11 cellular contexts compared by ENCODE assay signal in the genomic region with DNA sequence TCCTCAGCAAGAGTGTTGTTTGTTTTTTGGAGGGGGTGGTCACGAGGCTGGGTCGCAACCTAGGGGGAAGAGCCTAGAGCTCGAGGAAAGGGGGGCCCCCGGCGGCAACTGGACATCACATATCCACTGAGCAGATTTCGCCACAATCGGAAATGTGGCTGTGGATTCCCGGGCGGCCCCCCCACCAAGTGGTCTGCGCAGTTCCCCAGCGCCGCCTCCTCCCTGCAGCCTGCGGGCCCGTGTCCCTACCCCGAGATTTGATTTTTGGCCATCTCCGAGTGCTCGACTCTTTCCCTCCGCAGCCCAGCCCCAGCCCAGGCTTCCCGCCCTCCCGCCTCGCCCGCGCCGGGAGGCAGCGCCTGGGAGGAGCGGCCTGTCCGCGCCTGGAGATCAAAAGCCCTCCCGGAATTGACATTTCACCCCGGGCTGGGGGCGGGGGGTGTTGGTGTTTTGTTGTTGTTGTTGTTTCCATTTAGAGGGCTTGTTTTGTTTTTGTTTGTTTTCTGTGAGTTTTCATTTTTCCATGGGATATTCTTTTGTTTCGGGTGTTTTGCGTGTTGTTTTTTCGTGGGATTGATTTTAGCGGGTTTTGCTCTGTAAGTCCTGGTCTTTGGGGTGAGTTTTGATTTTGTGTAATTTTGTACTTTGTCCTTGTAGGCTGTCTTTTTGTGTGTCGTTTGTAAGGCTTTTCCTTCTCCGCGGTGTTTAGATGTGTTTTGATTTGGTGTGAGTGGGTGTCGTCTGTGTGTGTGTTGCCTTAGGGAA. TPM values are rescaled to one million over a fixed set of nuclear protein-coding genes. Genes with fewer than 3 reads are reported as not detected.
A peak's percentile ranks its signal among the peaks of the same experiment; 100 is the strongest.
DNase-seq lines count a peak whose midpoint lies in the region; ATAC-seq, FAIRE-seq and TF ChIP-seq lines count a peak whose summit lies in the region.
"Had no signal": no experiment of that assay in that cellular context is flagged by ENCODE, and none has a peak within 500 bp of the region (broad histone marks: within the 10 kb centered on the region; RNA-seq: fewer than 3 reads in every experiment).

No MANE protein-coding gene starts in this region.

- H3K27ac ChIP-seq in Karpas-422 (ENCODE audit: low read length) (peak overlapping the region; percentile 92), GM12878 (ENCODE audit: control insufficient read depth, insufficient read depth) (peak overlapping the region; percentile 92), neural cell (ENCODE audit: low read length) (no peak overlapping the region), body of pancreas (no peak overlapping the region)

- SMC1A ChIA-PET in GM12878 (lab: Charles Lee; ENCODE audit: uncharacterized antibody, unreplicated experiment): interaction anchor here (0.8 to 3.9 kb wide), 15 partner anchors 12 to 306 kb away, joined by 3 to 31 read pairs (median 4); partner anchors contain the start of gene ZCCHC7

- in situ Hi-C loops in GM12878 (cut with MboI): no loop called here

- BruUV-seq in GM12878 (replicated peaks; lab: Mats Ljungman, UMichigan): no TSS peak

- H3K4me3 ChIP-seq in Karpas-422 (ENCODE audit: low read length): peak overlapping the region; percentile 83
- peak overlapping the region; percentile 96 for H3K4me3 ChIP-seq in GM12878
- H3K4me3 ChIP-seq in neural cell (ENCODE audit: low read length): no peak overlapping the region
- no peak overlapping the region for H3K4me3 ChIP-seq in body of pancreas

- H3K9ac ChIP-seq in Karpas-422 (ENCODE audit: low read length) (peak overlapping the region; percentile 92), GM12878 (ENCODE audit: control insufficient read depth, insufficient read depth, low read length) (peak overlapping the region; percentile 90), neural cell (ENCODE audit: low read length) (no peak overlapping the region)

- TF ChIP-seq RAD21 in GM12878 (IDR thresholded peaks at IDR 0.05; ENCODE audit: insufficient read depth, low read depth, low read length): no peak
- TF ChIP-seq RAD21 in neural cell (conservative IDR thresholded peaks at IDR 0.05): no peak

- H3K79me2 ChIP-seq in Karpas-422 (ENCODE audit: low read length) (peaks cover 38% of the 10 kb centered on the region), GM12878 (ENCODE audit: control insufficient read depth, insufficient read depth, low read length) (peaks cover 74% of the 10 kb centered on the region), neural cell (replicated peaks; ENCODE audit: insufficient read depth, low read length) (no peaks in the 10 kb centered on the region)

- no peak for TF ChIP-seq EP300 in GM12878 (IDR thresholded peaks at IDR 0.05; ENCODE audit: borderline replicate concordance in 1 of 2, control insufficient read depth in 1 of 2, low read depth in 2 of 2, low read length in 2 of 2)
- TF ChIP-seq EP300 in neural cell (conservative IDR thresholded peaks at IDR 0.05; ENCODE audit: poor library complexity, severe bottlenecking): no peak

- peaks cover 58% of the 10 kb centered on the region for H3K4me1 ChIP-seq in Karpas-422 (ENCODE audit: low read length)
- H3K4me1 ChIP-seq in GM12878 (ENCODE audit: control insufficient read depth, insufficient read depth, low read length): peaks cover 17% of the 10 kb centered on the region
- peaks cover 38% of the 10 kb centered on the region for H3K4me1 ChIP-seq in body of pancreas

- H3F3A ChIP-seq in neural cell (ENCODE audit: insufficient read depth, low read length, poor library complexity, severe bottlenecking): no peaks in the 10 kb centered on the region

- TF ChIP-seq POLR2A in GM12878 (IDR thresholded peaks at IDR 0.05; ENCODE audit: low read depth, low read length) (no peak), body of pancreas (IDR thresholded peaks at IDR 0.05) (no peak)

- intact Hi-C loops in GM12878 (cut with micrococcal nuclease; ENCODE audit: unreplicated experiment): loop anchor here (2.0 kb wide), 4 partner anchors 45 to 153 kb away; partner anchors contain the start of gene ZCCHC7
- intact Hi-C loops in body of pancreas (cut with DNase I): no loop called here

- H3K4me2 ChIP-seq in Karpas-422 (ENCODE audit: low read depth, low read length, poor library complexity, severe bottlenecking) (peak overlapping the region; percentile 97), GM12878 (ENCODE audit: control insufficient read depth, insufficient read depth) (peak overlapping the region; percentile 98), neural cell (ENCODE audit: low read length) (no peak overlapping the region)

- H4K20me1 ChIP-seq in Karpas-422 (ENCODE audit: insufficient read depth, low read depth, low read length) (peaks cover 11% of the 10 kb centered on the region; the same call in 1 of the 2 replicates), GM12878 (ENCODE audit: control insufficient read depth, insufficient read depth) (no peaks in the 10 kb centered on the region; the same call in 1 of the 2 replicates), neural cell (ENCODE audit: insufficient read depth) (no peaks in the 10 kb centered on the region)

- CTCF ChIA-PET in GM12878 (lab: Yijun Ruan, JAX): interaction anchor here (0.6 to 4.4 kb wide), 13 partner anchors 10 to 294 kb away, joined by 3 to 41 read pairs (median 4); no protein-coding TSS in a partner anchor

- RAD21 ChIA-PET in GM12878 (lab: Charles Lee; ENCODE audit: unreplicated experiment): interaction anchor here (0.6 to 2.8 kb wide), 14 partner anchors 11 to 293 kb away, joined by 3 to 19 read pairs (median 4); partner anchors contain the start of gene ZCCHC7

- H2AFZ ChIP-seq in Karpas-422 (ENCODE audit: low read length): peak overlapping the region; percentile 68; the same call in 1 of the 2 replicates
- peak overlapping the region; percentile 76 for H2AFZ ChIP-seq in GM12878 (ENCODE audit: control insufficient read depth, low read depth, low read length)
- H2AFZ ChIP-seq in neural cell (ENCODE audit: low read depth, low read length): no peak overlapping the region

- peak; percentile 24 for DNase-seq in GF-D8 (lab: John Stamatoyannopoulos, UW)
- DNase-seq in Karpas-422: peak; percentile 75
- DNase-seq in GM12878 (ENCODE audit: low read depth, low spot score): no peak
- no peak for DNase-seq in SKM-1 treated with dmso at 0.1 percent for 144 hours (lab: John Stamatoyannopoulos, UW; ENCODE audit: unreplicated experiment)
- DNase-seq in HTR-8/SVneo (ENCODE audit: insufficient read length, low spot score): no peak
- DNase-seq in body of pancreas: no peak
- DNase-seq: effector CD4-positive, alpha-beta T cell had no signal

- no peaks in the 10 kb centered on the region for H3K9me2 ChIP-seq in Karpas-422 (replicated peaks; ENCODE audit: insufficient read depth, low read length)
- H3K9me2 ChIP-seq in neural cell (ENCODE audit: insufficient read depth, low read length): no peaks in the 10 kb centered on the region

- FAIRE-seq in GM12878 (lab: Jason Lieb, UNC): no peak
- no peak for FAIRE-seq in HTR-8/SVneo (lab: Jason Lieb, UNC)
- FAIRE-seq: RCC 7860 had no signal

- TF ChIP-seq CTCF in GM12878 (IDR thresholded peaks at IDR 0.05 in 2 of 3, conservative IDR thresholded peaks at IDR 0.05 in 1 of 3; ENCODE audit: control insufficient read depth in 2 of 3, extremely low read depth in 1 of 3, insufficient read depth in 1 of 3, low read depth in 3 of 3, low read length in 3 of 3) (no peak), neural cell (IDR thresholded peaks at IDR 0.05; ENCODE audit: poor library complexity, severe bottlenecking) (no peak), body of pancreas (IDR thresholded peaks at IDR 0.05) (no peak)

- H3K27me3 ChIP-seq in Karpas-422 (ENCODE audit: low read length) (no peaks in the 10 kb centered on the region), GM12878 (replicated peaks in 1 of 2; ENCODE audit: control insufficient read depth in 2 of 2, insufficient read depth in 2 of 2, low read length in 1 of 2) (no peaks in the 10 kb centered on the region), neural cell (ENCODE audit: insufficient read depth, low read depth, low read length) (peaks cover 100% of the 10 kb centered on the region), body of pancreas (peaks cover 0 to 45% of the 10 kb centered on the region in 2 donors)

- no peaks in the 10 kb centered on the region for H3K36me3 ChIP-seq in Karpas-422 (ENCODE audit: insufficient read depth, low read length)
- no peaks in the 10 kb centered on the region for H3K36me3 ChIP-seq in GM12878 (ENCODE audit: control insufficient read depth in 2 of 2, insufficient read depth in 2 of 2, low read length in 1 of 2)
- no peaks in the 10 kb centered on the region for H3K36me3 ChIP-seq in neural cell (ENCODE audit: insufficient read depth, low read length)
- H3K36me3 ChIP-seq in body of pancreas (replicated peaks in 1 of 2; ENCODE audit: insufficient read depth in 1 of 2, low read depth in 2 of 2): no peaks in the 10 kb centered on the region

- H3K9me3 ChIP-seq in Karpas-422 (ENCODE audit: low read length) (no peaks in the 10 kb centered on the region), GM12878 (replicated peaks; ENCODE audit: control insufficient read depth, insufficient read depth, low read length) (no peaks in the 10 kb centered on the region), neural cell (ENCODE audit: low read length) (no peaks in the 10 kb centered on the region), body of pancreas (peaks cover 0 to 3% (median 0%) of the 10 kb centered on the region in 3 donors)

- peak; percentile 0; the same call in 1 of the 3 replicates for ATAC-seq in GM12878
- no peak for ATAC-seq in GM21381 (IDR thresholded peaks at IDR 0.05; ENCODE audit: unreplicated experiment)
- no peak for ATAC-seq in body of pancreas

- WGBS in GM12878 (ENCODE audit: insufficient coverage, insufficient replicate concordance, low lambda C conversion rate, missing lambda C conversion rate): 2% methylated on average over 31 of the region's 39 CpGs
- 16 to 17% methylated on average over 28 to 39 of the region's 39 CpGs for WGBS in body of pancreas, 2 donors

- POLR2A ChIA-PET in GM12878 (lab: Charles Lee): interaction anchor here (0.8 to 3.4 kb wide), 19 partner anchors 25 to 376 kb away, joined by 3 to 24 read pairs (median 4); partner anchors contain the start of gene ZCCHC7

RNA-seq across cellular contexts. Expression of gene PAX5, which starts 1.6 kb away (rescaled TPM):
- 88.9 and 93.3 TPM in 2 replicates for total RNA-seq in Karpas-422 (2014; rRNA removed; shearing (Covaris generic); ENCODE audit: low replicate concordance)
- total RNA-seq in GM12878 (2013; cell fraction: nucleolus; rRNA removed): 196 and 209 TPM in 2 replicates
- 45.7 and 45.9 TPM in 2 replicates for total RNA-seq in GM12878 (2014; rRNA removed)
- 27.3 and 28.1 TPM in 2 replicates for total RNA-seq in GM12878 (2014; rRNA removed; fragmentation: Illumina TruSeq; extraction: Trizol)
- total RNA-seq in GM12878 (2021): 118 and 123 TPM in 2 replicates
- polyA plus RNA-seq in GM12878 (2011; ENCODE audit: low read depth): 24.5 TPM
- 12.7 and 23.6 TPM in 2 replicates for polyA plus RNA-seq in GM12878 (2011; rRNA removed)
- polyA plus RNA-seq in GM12878 (2011; cell fraction: cytosol; rRNA removed): 26.7 and 29.9 TPM in 2 replicates
- polyA plus RNA-seq in GM12878 (2011; cell fraction: nucleus; rRNA removed): 57.1 and 80.5 TPM in 2 replicates
- 41.7 and 47.1 TPM in 2 replicates for polyA plus RNA-seq in GM12878 (2012)
- polyA plus RNA-seq in GM12878 (2014; fragmentation: Illumina TruSeq; extraction: Trizol): 29.9 and 48.1 TPM in 2 replicates
- 1 to 10 TPM; 2.2 to 2.4 TPM for polyA plus RNA-seq in GM12878 (2014; fragmentation: Nextera tagmentation; extraction: Ambion mirVana)
- 36.8 and 44.5 TPM in 2 replicates for polyA plus RNA-seq in GM12878 (2014; rRNA removed)
- polyA plus RNA-seq in GM12878 (2016; fragmentation: Nextera tagmentation; extraction: Ambion mirVana): 10 to 100 TPM; 31.2 to 32.6 TPM
- 57.6 and 59.1 TPM in 2 replicates for polyA minus RNA-seq in GM12878 (2011; rRNA and poly(A)+ RNA removed)
- polyA minus RNA-seq in GM12878 (2011; cell fraction: cytosol; rRNA and poly(A)+ RNA removed): 23.0 and 30.2 TPM in 2 replicates
- polyA minus RNA-seq in GM12878 (2011; cell fraction: nucleus; rRNA and poly(A)+ RNA removed): 66.4 and 122 TPM in 2 replicates
- not detected in 2 replicates for polyA plus RNA-seq in neural cell
- not detected in 2 replicates for polyA minus RNA-seq in neural cell
- total RNA-seq in body of pancreas: under 1 TPM in 1 of 2 donors, not detected in 1; 0.52 TPM
- total RNA-seq: H4 had no signal

Comparison
In these comparisons a context has a peak if more than half of its experiments do, and no peak if none do; other contexts are left out.
1. DNase-seq: peak in GF-D8 (single experiment) and Karpas-422 (single experiment); none in GM12878 (single experiment), SKM-1 treated with dmso at 0.1 percent for 144 hours (single experiment), HTR-8/SVneo (single experiment) and body of pancreas (0 of 4).
2. H3K27ac ChIP-seq: peak in Karpas-422 (single experiment) and GM12878 (single experiment); none in neural cell (single experiment) and body of pancreas (0 of 4).
3. H3K4me3 ChIP-seq: peak in Karpas-422 (single experiment) and GM12878 (single experiment); none in neural cell (single experiment) and body of pancreas (0 of 2).
4. RNA of gene PAX5, which starts 1.6 kb away (total RNA-seq): 88.9 to 93.3 TPM in Karpas-422 and 27.3 to 209 TPM in GM12878; 0.52 TPM in body of pancreas; every median in the first group is over 10 times any median in the second.